Comparison of ENCODE assay signal across 11 cellular contexts in genomic region chr21:15050588-15051377, GRCh38. TPM values are rescaled to one million over a fixed set of nuclear protein-coding genes. Genes with fewer than 3 reads are reported as not detected.
A peak's percentile ranks its signal among the peaks of the same experiment; 100 is the strongest.
DNase-seq lines count a peak whose midpoint lies in the region; FAIRE-seq and TF ChIP-seq lines count a peak whose summit lies in the region.
"Had no signal": no experiment of that assay in that cellular context is flagged by ENCODE, and none has a peak within 500 bp of the region (broad histone marks: within the 10 kb centered on the region; RNA-seq: fewer than 3 reads in every experiment).

No MANE protein-coding gene starts in this region.

- in situ Hi-C loops in KBM-7 (cut with MboI; ENCODE audit: low pct_unique_long_range_greater_than_20kb, low sequenced_read_pairs), result no loop called here

- H3K4me1 ChIP-seq in hepatocyte (ENCODE audit: insufficient read depth), result peaks cover 29% of the 10 kb centered on the region
- H3K4me1 ChIP-seq in effector memory CD4-positive, alpha-beta T cell (ENCODE audit: control insufficient read depth, insufficient read depth, low read length, poor library complexity, severe bottlenecking), result peaks cover 3% of the 10 kb centered on the region

- H3K9me3 Mint-ChIP-seq in progenitor cell of endocrine pancreas (ENCODE audit: low read depth), result peaks cover 10% of the 10 kb centered on the region

- no peaks in the 10 kb centered on the region for H3K9me3 ChIP-seq in hepatocyte (ENCODE audit: low read depth)
- no peaks in the 10 kb centered on the region for H3K9me3 ChIP-seq in effector memory CD4-positive, alpha-beta T cell (ENCODE audit: control insufficient read depth, low read length)

- H3K79me2 ChIP-seq in hepatocyte, result peaks cover 100% of the 10 kb centered on the region

- no peaks in the 10 kb centered on the region for H3K27me3 Mint-ChIP-seq in progenitor cell of endocrine pancreas

- peaks cover 45% of the 10 kb centered on the region for H3K4me1 Mint-ChIP-seq in progenitor cell of endocrine pancreas (ENCODE audit: low read depth)

- TF ChIP-seq POLR2A in GM12891 (IDR thresholded peaks at IDR 0.05; ENCODE audit: low read depth, low read length), result 0 out of 2 replicates have a peak, but pooled peaks have one; percentile 28

- no peak for DNase-seq in GM12891 (ENCODE audit: insufficient read length, low spot score)
- peak; percentile 56 for DNase-seq in NCI-H748 treated with DMSO at 0.1 percent for 48 hours (lab: John Stamatoyannopoulos, UW)
- DNase-seq in hepatocyte (ENCODE audit: low spot score), result peak; percentile 19
- no peak for DNase-seq in progenitor cell of endocrine pancreas (ENCODE audit: low spot score, unreplicated experiment)
- DNase-seq in KBM-7, result no peak
- DNase-seq in medulla oblongata (ENCODE audit: extremely low spot score), result no peak
- DNase-seq in effector memory CD4-positive, alpha-beta T cell, result no peak
- DNase-seq: DMS79, foreskin keratinocyte, NCI-H2029 treated with DMSO at 0.1 percent for 48 hours had no signal

- H3K4me3 ChIP-seq in hepatocyte, result peak overlapping the region; percentile 5
- H3K4me3 ChIP-seq in effector memory CD4-positive, alpha-beta T cell (ENCODE audit: insufficient read depth, low read depth, low read length, poor library complexity, severe bottlenecking), result no peak overlapping the region

- FAIRE-seq in GM12891 (lab: Jason Lieb, UNC), result peak; percentile 79
- FAIRE-seq: RCC 7860 had no signal

- no peak overlapping the region for H2AFZ ChIP-seq in hepatocyte

- no peak for TF ChIP-seq CTCF in hepatocyte (IDR thresholded peaks at IDR 0.05; ENCODE audit: poor library complexity)
- TF ChIP-seq CTCF in progenitor cell of endocrine pancreas (IDR thresholded peaks at IDR 0.05; ENCODE audit: unreplicated experiment), result no peak

- H3K27ac ChIP-seq in hepatocyte, result peak overlapping the region; percentile 72
- H3K27ac ChIP-seq in effector memory CD4-positive, alpha-beta T cell (ENCODE audit: insufficient read depth, low read length, poor library complexity, severe bottlenecking), result no peak overlapping the region
- H3K27ac ChIP-seq: foreskin keratinocyte had no signal

- H3K4me3 Mint-ChIP-seq in progenitor cell of endocrine pancreas (ENCODE audit: low read depth), result peak overlapping the region; percentile 4

- peak overlapping the region; percentile 72 for H3K4me2 ChIP-seq in hepatocyte

- WGBS in hepatocyte (ENCODE audit: low lambda C conversion rate, missing lambda C conversion rate), result 57% methylated on average over 11 of the region's 11 CpGs

- no peaks in the 10 kb centered on the region for H3K36me3 ChIP-seq in hepatocyte (replicated peaks; ENCODE audit: insufficient read depth, low read depth)
- H3K36me3 ChIP-seq in effector memory CD4-positive, alpha-beta T cell (ENCODE audit: control insufficient read depth, insufficient read depth, low read length), result no peaks in the 10 kb centered on the region

- peaks cover 16% of the 10 kb centered on the region for H3K36me3 Mint-ChIP-seq in progenitor cell of endocrine pancreas (ENCODE audit: insufficient read depth)

- no peaks in the 10 kb centered on the region for H3K27me3 ChIP-seq in hepatocyte
- H3K27me3 ChIP-seq in effector memory CD4-positive, alpha-beta T cell (replicated peaks; ENCODE audit: control insufficient read depth, insufficient read depth, low read length, poor library complexity, severe bottlenecking), result no peaks in the 10 kb centered on the region
- H3K27me3 ChIP-seq: foreskin keratinocyte had no signal

- H3K9me2 ChIP-seq in hepatocyte (replicated peaks; ENCODE audit: insufficient read depth), result no peaks in the 10 kb centered on the region

- peak overlapping the region; percentile 86 for H3K27ac Mint-ChIP-seq in progenitor cell of endocrine pancreas

- H4K20me1 ChIP-seq in hepatocyte (ENCODE audit: insufficient read depth, poor library complexity, severe bottlenecking), result peaks cover 86% of the 10 kb centered on the region

TF ChIP-seq in GM12891, 5 proteins besides CTCF, POLR2A, EP300 and RAD21:
- TF ChIP-seq PAX5 (IDR thresholded peaks at IDR 0.05; ENCODE audit: insufficient read depth, low read length, severe bottlenecking) (no peak), POLR2AphosphoS5 (IDR thresholded peaks at IDR 0.05; ENCODE audit: low read depth, low read length) (no peak), TAF1 (IDR thresholded peaks at IDR 0.05; ENCODE audit: low read depth, low read length) (no peak), POU2F2 (IDR thresholded peaks at IDR 0.05; ENCODE audit: low read depth, low read length) (no peak), SPI1 (IDR thresholded peaks at IDR 0.05; ENCODE audit: low read depth, low read length) (no peak)

RNA-seq across cellular contexts. Expression of gene NRIP1, which starts 14.0 kb away (rescaled TPM):
- polyA plus RNA-seq in GM12891 (2012; ENCODE audit: low read depth, missing spikeins), result 7.5 TPM
- 58.5 and 62.4 TPM in 2 replicates for total RNA-seq in hepatocyte
- 11.5 and 12.0 TPM in 2 replicates for polyA plus RNA-seq in hepatocyte
- total RNA-seq in progenitor cell of endocrine pancreas, result 66.0 and 69.4 TPM in 2 replicates

Comparison
In these comparisons a context has a peak if more than half of its experiments do, and no peak if none do; other contexts are left out.
1. DNase-seq: peak in NCI-H748 treated with DMSO at 0.1 percent for 48 hours (single experiment) and hepatocyte (single experiment); none in GM12891 (single experiment), progenitor cell of endocrine pancreas (single experiment), KBM-7 (single experiment), medulla oblongata (single experiment) and effector memory CD4-positive, alpha-beta T cell (0 of 3).